ENCODE assay signal across 8 cellular contexts in the genomic region with DNA sequence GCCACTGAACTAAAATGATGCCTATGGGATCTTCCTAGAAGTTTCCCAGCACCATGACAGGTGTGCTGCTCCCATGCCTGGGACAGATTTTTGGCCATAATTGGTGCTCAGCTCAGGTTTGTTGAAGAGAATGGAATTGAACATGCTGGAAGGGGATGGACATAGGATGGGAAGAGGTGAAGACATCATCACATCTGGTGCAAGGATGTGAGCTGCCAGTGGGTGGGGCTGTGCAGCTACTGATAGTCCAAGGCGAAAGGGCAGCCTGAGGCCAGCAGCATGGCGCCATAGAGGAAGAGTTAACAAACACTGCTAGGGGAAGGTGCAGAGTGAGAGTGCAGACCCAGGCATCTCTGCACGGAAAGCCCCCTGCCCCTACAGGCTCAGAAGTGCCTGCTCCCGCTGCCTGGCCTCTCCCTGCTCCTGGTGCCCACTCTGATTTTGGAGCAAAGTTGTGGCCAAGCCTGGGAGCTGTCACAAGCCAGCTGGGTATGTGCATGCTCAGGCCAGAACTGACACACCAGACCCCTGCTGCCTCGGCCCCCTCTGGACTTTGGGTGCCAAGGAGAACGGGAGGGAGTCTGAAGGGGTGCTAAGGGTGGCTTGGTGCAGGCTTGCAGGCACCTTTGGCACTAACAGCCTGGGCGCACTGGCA.
DNase-seq lines count a peak whose midpoint lies in the region; TF ChIP-seq lines count a peak whose summit lies in the region.

No MANE protein-coding gene starts in this region.

- H3K9ac ChIP-seq in KMS-11 (no peak overlapping the region), endodermal cell (ENCODE audit: extremely low read depth, low read length, poor library complexity, severe bottlenecking) (no peak overlapping the region)

- no TSS peak for BruUV-seq in PC-9 (replicated peaks; lab: Mats Ljungman, UMichigan)

- intact Hi-C loops in PC-9 (cut with micrococcal nuclease; ENCODE audit: unreplicated experiment), result loop anchor here (1.0 to 10.0 kb wide), 3 partner anchors 115 to 216 kb away; no protein-coding TSS in a partner anchor

- H3F3A ChIP-seq in PC-9 (ENCODE audit: insufficient read depth, low read depth), result peaks cover 29% of the 10 kb centered on the region

- H3K9me3 Mint-ChIP-seq in endodermal cell, result no peaks in the 10 kb centered on the region
- H3K9me3 Mint-ChIP-seq in CD8-positive, alpha-beta memory T cell, result no peaks in the 10 kb centered on the region

- no peak overlapping the region for H3K27ac Mint-ChIP-seq in endodermal cell
- no peak overlapping the region for H3K27ac Mint-ChIP-seq in CD8-positive, alpha-beta memory T cell

- H3K9me2 ChIP-seq in PC-9 (ENCODE audit: insufficient read depth), result no peaks in the 10 kb centered on the region

- no peak overlapping the region for H3K4me3 Mint-ChIP-seq in endodermal cell
- no peak overlapping the region for H3K4me3 Mint-ChIP-seq in CD8-positive, alpha-beta memory T cell

- H3K79me2 ChIP-seq in KMS-11 (ENCODE audit: insufficient read depth, low read depth), result no peaks in the 10 kb centered on the region
- H3K79me2 ChIP-seq in PC-9 (ENCODE audit: low read depth), result no peaks in the 10 kb centered on the region

- H3K27me3 Mint-ChIP-seq in endodermal cell (ENCODE audit: insufficient read depth), result peaks cover 7% of the 10 kb centered on the region
- H3K27me3 Mint-ChIP-seq in CD8-positive, alpha-beta memory T cell, result peaks cover 0 to 23% of the 10 kb centered on the region in 2 donors

- TF ChIP-seq CTCF in KMS-11 (conservative IDR thresholded peaks at IDR 0.05; ENCODE audit: low read depth, low read length), result peak; percentile 67
- TF ChIP-seq CTCF in PC-9 (conservative IDR thresholded peaks at IDR 0.05), result peak; percentile 77
- peak; percentile 93 for TF ChIP-seq CTCF in endodermal cell (conservative IDR thresholded peaks at IDR 0.05)

- H3K36me3 ChIP-seq in KMS-11 (ENCODE audit: insufficient read depth) (no peaks in the 10 kb centered on the region), PC-9 (ENCODE audit: low read depth) (no peaks in the 10 kb centered on the region), endodermal cell (ENCODE audit: control insufficient read depth, insufficient read depth, low read length) (no peaks in the 10 kb centered on the region)
- H3K36me3 ChIP-seq in CD8-positive, alpha-beta memory T cell (ENCODE audit: insufficient read depth, low read length), result no peaks in the 10 kb centered on the region
- H3K36me3 ChIP-seq in effector memory CD4-positive, alpha-beta T cell (ENCODE audit: control insufficient read depth, insufficient read depth, low read length), result no peaks in the 10 kb centered on the region

- H3K36me3 Mint-ChIP-seq in endodermal cell (ENCODE audit: low read depth), result no peaks in the 10 kb centered on the region
- no peaks in the 10 kb centered on the region for H3K36me3 Mint-ChIP-seq in CD8-positive, alpha-beta memory T cell

- DNase-seq in NCI-H2081 (lab: John Stamatoyannopoulos, UW), result peak; percentile 37 to 64
- no peak for DNase-seq in NCI-H2081 treated with DMSO at 0.1 percent for 48 hours (lab: John Stamatoyannopoulos, UW)
- peak; percentile 55 to 59 for DNase-seq in PC-9
- peak; percentile 94 for DNase-seq in endodermal cell
- peak; percentile 75 for DNase-seq in myocyte (ENCODE audit: low read depth)
- no peak for DNase-seq in CD8-positive, alpha-beta memory T cell
- no peak for DNase-seq in effector memory CD4-positive, alpha-beta T cell

- H3K4me1 Mint-ChIP-seq in endodermal cell, result peaks cover 4% of the 10 kb centered on the region
- H3K4me1 Mint-ChIP-seq in CD8-positive, alpha-beta memory T cell, result peaks cover 4 to 21% (median 9%) of the 10 kb centered on the region in 3 donors

- H4K20me1 ChIP-seq in KMS-11 (ENCODE audit: insufficient read depth) (no peaks in the 10 kb centered on the region), PC-9 (ENCODE audit: insufficient read depth) (0 out of 2 replicates have a peak, but pooled peaks cover 3% of the 10 kb centered on the region)

- H3K9me3 ChIP-seq in PC-9 (ENCODE audit: insufficient read depth, low read depth), result 0 out of 2 replicates have a peak, but pooled peaks cover under 1% of the 10 kb centered on the region
- H3K9me3 ChIP-seq in endodermal cell (ENCODE audit: control insufficient read depth, low read length), result no peaks in the 10 kb centered on the region
- H3K9me3 ChIP-seq in CD8-positive, alpha-beta memory T cell (ENCODE audit: low read length), result no peaks in the 10 kb centered on the region
- H3K9me3 ChIP-seq in effector memory CD4-positive, alpha-beta T cell (ENCODE audit: control insufficient read depth, low read length), result no peaks in the 10 kb centered on the region

- H3K4me2 ChIP-seq in KMS-11 (no peak overlapping the region), PC-9 (no peak overlapping the region)

- H2AFZ ChIP-seq in KMS-11 (ENCODE audit: low read depth) (peak overlapping the region; percentile 27; the same call in 1 of the 2 replicates), PC-9 (no peak overlapping the region)

- WGBS in endodermal cell (ENCODE audit: insufficient coverage in 1 of 2, insufficient read length in 1 of 2), 2 experiments, result 46% methylated on average over 4 to 7 of the region's 7 CpGs

- POLR2A ChIA-PET in PC-9 (lab: Charles Lee; ENCODE audit: unreplicated experiment), result no interaction called here
- POLR2A ChIA-PET in CD8-positive, alpha-beta memory T cell (lab: Charles Lee), result no interaction called here

- no peak overlapping the region for H3K4me3 ChIP-seq in KMS-11 (IDR thresholded peaks at IDR 0.05; ENCODE audit: insufficient read depth, low read depth, low read length)
- H3K4me3 ChIP-seq in PC-9, result no peak overlapping the region
- no peak overlapping the region for H3K4me3 ChIP-seq in endodermal cell (ENCODE audit: low read length)
- no peak overlapping the region for H3K4me3 ChIP-seq in CD8-positive, alpha-beta memory T cell (ENCODE audit: low read length)
- no peak overlapping the region for H3K4me3 ChIP-seq in effector memory CD4-positive, alpha-beta T cell (ENCODE audit: insufficient read depth, low read depth, low read length, poor library complexity, severe bottlenecking)

- H3K27ac ChIP-seq in KMS-11, result no peak overlapping the region
- no peak overlapping the region for H3K27ac ChIP-seq in PC-9
- H3K27ac ChIP-seq in endodermal cell (ENCODE audit: low read depth, low read length), result no peak overlapping the region
- no peak overlapping the region for H3K27ac ChIP-seq in CD8-positive, alpha-beta memory T cell (ENCODE audit: low read depth, low read length)
- H3K27ac ChIP-seq in effector memory CD4-positive, alpha-beta T cell (ENCODE audit: insufficient read depth, low read length, poor library complexity, severe bottlenecking), result no peak overlapping the region

- H3K4me1 ChIP-seq in KMS-11 (ENCODE audit: low read depth, poor library complexity, severe bottlenecking), result no peaks in the 10 kb centered on the region
- H3K4me1 ChIP-seq in PC-9 (replicated peaks; ENCODE audit: insufficient read depth), result peaks cover 50% of the 10 kb centered on the region
- no peaks in the 10 kb centered on the region for H3K4me1 ChIP-seq in endodermal cell (ENCODE audit: control insufficient read depth, insufficient read depth, low read length)
- no peaks in the 10 kb centered on the region for H3K4me1 ChIP-seq in CD8-positive, alpha-beta memory T cell (ENCODE audit: insufficient read depth, low read length)
- peaks cover 12% of the 10 kb centered on the region for H3K4me1 ChIP-seq in effector memory CD4-positive, alpha-beta T cell (ENCODE audit: control insufficient read depth, insufficient read depth, low read length, poor library complexity, severe bottlenecking)

- no peaks in the 10 kb centered on the region for H3K27me3 ChIP-seq in KMS-11 (ENCODE audit: insufficient read depth, low read depth)
- H3K27me3 ChIP-seq in PC-9 (ENCODE audit: insufficient read depth, low read depth), result no peaks in the 10 kb centered on the region
- no peaks in the 10 kb centered on the region for H3K27me3 ChIP-seq in endodermal cell (ENCODE audit: control insufficient read depth, insufficient read depth, low read length, poor library complexity, severe bottlenecking)
- no peaks in the 10 kb centered on the region for H3K27me3 ChIP-seq in CD8-positive, alpha-beta memory T cell (ENCODE audit: insufficient read depth, low read length, poor library complexity, severe bottlenecking)
- H3K27me3 ChIP-seq in effector memory CD4-positive, alpha-beta T cell (replicated peaks; ENCODE audit: control insufficient read depth, insufficient read depth, low read length, poor library complexity, severe bottlenecking), result no peaks in the 10 kb centered on the region

- CTCF ChIA-PET in PC-9 (lab: Charles Lee), result interaction anchor here (0.6 to 1.0 kb wide), 4 partner anchors 44 to 234 kb away, joined by 3 to 5 read pairs (median 4); no protein-coding TSS in a partner anchor
- CTCF ChIA-PET in CD8-positive, alpha-beta memory T cell (lab: Charles Lee), result no interaction called here

Comparison
In these comparisons a context has a peak if more than half of its experiments do, and no peak if none do; other contexts are left out.
1. DNase-seq: peak in NCI-H2081 (2 of 2), PC-9 (2 of 2), endodermal cell (single experiment) and myocyte (single experiment); none in NCI-H2081 treated with DMSO at 0.1 percent for 48 hours (single experiment), CD8-positive, alpha-beta memory T cell (0 of 5) and effector memory CD4-positive, alpha-beta T cell (0 of 3).
2. Peak in every context shown above with its lines, with median percentiles within 50 percentile points of each other: CTCF ChIP-seq.